In the genomic region with DNA sequence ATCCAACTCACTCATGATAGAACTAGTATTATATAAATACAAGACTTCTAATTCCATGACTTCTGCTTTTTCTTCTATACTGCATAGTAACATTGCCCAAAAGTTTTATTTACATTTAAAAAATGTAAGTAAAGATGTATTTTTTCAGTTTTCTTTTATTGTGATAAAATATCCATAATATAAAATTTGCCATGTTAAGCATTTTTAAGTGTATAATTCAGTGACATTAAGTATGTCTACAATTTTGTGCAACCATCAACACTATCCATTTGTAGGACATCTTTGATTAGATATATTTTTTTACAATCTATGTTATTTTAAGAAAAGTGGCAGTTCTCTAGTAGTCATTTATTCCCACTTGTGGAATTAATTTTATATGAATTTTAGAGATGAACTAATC, we compare ENCODE assay signal across 8 cellular contexts.
"Had no signal": no experiment of that assay in that cellular context is flagged by ENCODE, and none has a peak within 500 bp of the region (broad histone marks: within the 10 kb centered on the region; RNA-seq: fewer than 3 reads in every experiment).

No MANE protein-coding gene starts in this region.

- H3K9ac ChIP-seq: GM23248 had no signal

- ATAC-seq: HCT116 had no signal

- H3K27ac ChIP-seq: GM23248, HL-60 had no signal

- H2AFZ ChIP-seq: GM23248 had no signal

- DNase-seq: GM23248, GOT3, H7, HFFc6, KG1 had no signal

- H3K9me3 ChIP-seq: HAP-1 had no signal

- H3K4me3 ChIP-seq: GM23248, HAP-1 had no signal

- H3K36me3 ChIP-seq: HAP-1 had no signal
